ENCODE assay signal across 18 cellular contexts in the genomic region with DNA sequence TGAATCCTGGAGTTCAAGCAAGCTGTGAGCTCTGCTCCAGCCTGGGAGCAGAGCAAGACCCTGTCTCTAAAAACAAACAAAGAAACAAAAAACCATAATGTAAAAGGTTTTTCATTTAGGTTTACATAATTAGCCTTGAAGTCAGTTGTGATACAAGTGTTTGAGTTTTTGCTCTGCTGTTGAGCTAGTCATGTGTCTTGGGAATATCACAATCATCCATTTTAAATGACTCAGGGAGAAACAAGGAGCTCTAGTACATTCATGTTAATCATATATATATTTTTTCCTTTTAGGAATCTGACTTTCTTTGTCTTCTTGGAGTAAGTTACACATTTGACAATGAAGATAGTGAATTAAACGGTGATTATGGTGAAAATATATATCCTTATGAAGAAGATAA.
"Had no signal": no experiment of that assay in that cellular context is flagged by ENCODE, and none has a peak within 500 bp of the region (broad histone marks: within the 10 kb centered on the region; RNA-seq: fewer than 3 reads in every experiment).

No MANE protein-coding gene starts in this region.

- DNase-seq: activated CD4-positive, alpha-beta memory T cell treated with anti-CD3 and anti-CD28 coated beads, Interleukin-2, amount 10 ng/mL, durations not matched to agents 7 days and 5 days; activated effector memory CD4-positive, alpha-beta T cell treated with Interleukin-2 at 50 U/mL for 16 hours; activated naive CD4-positive, alpha-beta T cell treated with anti-CD3 and anti-CD28 coated beads, Interleukin-2, amount 50 U/mL, for 16 hours; activated T-cell treated with anti-CD3 and anti-CD28 coated beads, Interleukin-2, amount 50 U/mL, for 72 hours; central memory CD4-positive, alpha-beta T cell; effector memory CD4-positive, alpha-beta T cell; kidney; left lung; naive thymus-derived CD8-positive, alpha-beta T cell; stimulated activated CD4-positive, alpha-beta T cell treated with anti-CD3 and anti-CD28 coated beads, Interleukin-12 subunit alpha, Interleukin-12 subunit beta, amount 100 ng/mL, for 4 hours; T-helper 2 cell; tibial artery had no signal

- H3K9ac ChIP-seq: neural progenitor cell had no signal

- H3K27me3 ChIP-seq: ascending aorta, brain microvascular endothelial cell, left lung, neural progenitor cell, tibial artery had no signal

- H3K4me2 ChIP-seq: neural progenitor cell had no signal

- H3K27ac ChIP-seq: ascending aorta, brain microvascular endothelial cell, left lung, neural progenitor cell, tibial artery, VCaP had no signal

- H3K4me1 ChIP-seq: ascending aorta, left lung, neural progenitor cell had no signal

- H3K36me3 ChIP-seq: ascending aorta, brain microvascular endothelial cell, left lung, neural progenitor cell, tibial artery had no signal

- ATAC-seq: activated CD4-positive, CD25-positive, alpha-beta regulatory T cell treated with anti-CD3 and anti-CD28 coated beads, Interleukin-2, amount 50 U/mL, for 24 hours; activated T-cell treated with anti-CD3 and anti-CD28 coated beads, Interleukin-2, amount 50 U/mL, for 72 hours; left lung; naive thymus-derived CD8-positive, alpha-beta T cell had no signal

- H2AFZ ChIP-seq: neural progenitor cell had no signal

- H3K4me3 ChIP-seq: ascending aorta, left lung, lung, neural progenitor cell, tibial artery had no signal

- H3K9me3 ChIP-seq: ascending aorta, left lung, tibial artery had no signal
